In the genomic region with DNA sequence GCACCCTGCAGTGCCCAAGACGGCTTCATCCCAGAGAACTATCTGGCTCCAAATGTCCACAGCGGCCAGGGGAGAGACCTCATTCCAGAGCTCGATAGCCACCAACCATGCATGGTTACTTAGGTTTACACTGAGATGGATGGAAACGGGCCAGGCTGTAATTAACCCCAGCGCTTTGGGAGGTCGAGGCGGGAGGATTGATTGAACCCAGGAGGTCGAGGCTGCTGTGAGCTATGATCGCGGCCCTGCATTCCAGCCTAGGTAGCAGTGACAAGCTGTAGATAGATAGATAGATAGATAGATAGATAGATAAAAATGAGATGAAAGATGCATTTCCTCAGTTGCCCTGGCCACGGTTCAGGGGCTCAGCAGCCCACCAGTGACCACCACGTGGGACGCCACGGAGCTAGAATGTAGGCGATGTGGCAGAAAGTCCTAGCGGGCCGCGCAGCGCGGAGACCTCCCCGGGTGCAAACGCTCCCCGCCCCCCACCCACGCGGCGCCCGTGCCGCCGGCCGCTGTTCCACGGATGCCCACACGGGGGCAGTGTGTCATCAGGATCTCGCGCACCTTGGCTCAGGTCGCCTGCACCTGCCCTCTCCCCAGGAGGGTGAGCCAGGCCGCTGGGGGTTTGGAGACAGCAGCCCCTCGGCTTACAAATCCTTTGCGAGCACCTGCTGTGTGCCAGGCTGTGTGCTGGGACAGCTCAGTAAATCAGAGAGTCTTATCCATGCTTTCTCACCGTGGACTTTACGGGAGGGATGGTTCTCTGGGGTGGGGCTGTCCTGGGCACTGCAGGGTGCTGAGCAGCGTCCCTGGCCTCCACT, we compare ENCODE assay signal across 9 cellular contexts. TPM values are rescaled to one million over a fixed set of nuclear protein-coding genes. Genes with fewer than 3 reads are reported as not detected.
DNase-seq lines count a peak whose midpoint lies in the region; ATAC-seq, FAIRE-seq and TF ChIP-seq lines count a peak whose summit lies in the region.
"Had no signal": no experiment of that assay in that cellular context is flagged by ENCODE, and none has a peak within 500 bp of the region (broad histone marks: within the 10 kb centered on the region; RNA-seq: fewer than 3 reads in every experiment).

No MANE protein-coding gene starts in this region.

- no peaks in the 10 kb centered on the region for H3K9me3 Mint-ChIP-seq in natural killer cell treated with Interleukin-12 subunit alpha and Interleukin-12 subunit beta and Interleukin-15 and Interleukin-18, amount 100 ng/mL, for 72 hours
- H3K9me3 Mint-ChIP-seq in stimulated activated naive CD8-positive, alpha-beta T cell treated with anti-CD3 and anti-CD28 coated beads, Interleukin-15, amount 100 ng/mL, for 72 hours: no peaks in the 10 kb centered on the region

- H2AFZ ChIP-seq in H1 (ENCODE audit: low read length): no peak overlapping the region

- H3K79me1 ChIP-seq in H1 (ENCODE audit: low read depth, low read length): no peaks in the 10 kb centered on the region

- H2AK5ac ChIP-seq in H1 (ENCODE audit: low read depth, low read length): no peak overlapping the region

- 0 out of 2 replicates have a peak overlapping the region, but pooled peaks have one; percentile 18 for H2BK12ac ChIP-seq in H1 (ENCODE audit: low read depth, low read length)

- no peaks in the 10 kb centered on the region for H3K9me3 ChIP-seq in H1 (ENCODE audit: insufficient read depth in 2 of 2, low read depth in 1 of 2, low read length in 1 of 2)

- H2BK5ac ChIP-seq in H1 (ENCODE audit: low read depth, low read length): no peak overlapping the region

- H3K23me2 ChIP-seq in H1 (ENCODE audit: low read depth, low read length): no peaks in the 10 kb centered on the region

- H4K5ac ChIP-seq in H1 (ENCODE audit: insufficient read length, low read depth, low read length): no peak overlapping the region

- no peak overlapping the region for H2BK20ac ChIP-seq in H1 (ENCODE audit: low read length)

- H2BK120ac ChIP-seq in H1 (replicated peaks; ENCODE audit: low read depth, low read length): no peak overlapping the region

- peaks cover 3 to 4% of the 10 kb centered on the region in 2 donors for H3K4me1 Mint-ChIP-seq in natural killer cell treated with Interleukin-12 subunit alpha and Interleukin-12 subunit beta and Interleukin-15 and Interleukin-18, amount 100 ng/mL, for 72 hours (ENCODE audit: low read depth in 2 of 2)
- H3K4me1 Mint-ChIP-seq in stimulated activated naive CD8-positive, alpha-beta T cell treated with anti-CD3 and anti-CD28 coated beads, Interleukin-15, amount 100 ng/mL, for 72 hours: peaks cover 11% of the 10 kb centered on the region

- 24% methylated on average over 41 of the region's 41 CpGs; no CpG with 5 or more reads in 1 of the 2 experiments for whole genome bisulfite sequencing in H1 (ENCODE audit: extremely low coverage in 1 of 2, insufficient coverage in 1 of 2, insufficient read length in 1 of 2, insufficient replicate concordance in 2 of 2, low coverage in 1 of 2, low lambda C conversion rate in 2 of 2, missing lambda C conversion rate in 1 of 2), 2 experiments

- no peaks in the 10 kb centered on the region for H4K20me1 ChIP-seq in H1 (replicated peaks in 1 of 2; ENCODE audit: control insufficient read depth in 1 of 2, insufficient read depth in 2 of 2, low read length in 2 of 2)

- H3K18ac ChIP-seq in H1 (ENCODE audit: extremely low read depth, low read length): no peak overlapping the region; the same call in 1 of the 2 replicates

- no peaks in the 10 kb centered on the region for H3K36me3 ChIP-seq in H1 (ENCODE audit: control insufficient read depth in 2 of 4, insufficient read depth in 4 of 4, low read length in 3 of 4)

- no peaks in the 10 kb centered on the region for H3K79me2 ChIP-seq in H1 (ENCODE audit: control insufficient read depth in 1 of 2, insufficient read depth in 2 of 2, low read length in 2 of 2)

- H3K14ac ChIP-seq in H1 (ENCODE audit: insufficient read length): no peak overlapping the region

- peaks cover 0 to 4% (median 1%) of the 10 kb centered on the region in 4 experiments; a peak in 1 of 7 replicates for H3K27me3 ChIP-seq in H1 (replicated peaks in 1 of 4; ENCODE audit: control insufficient read depth in 3 of 4, extremely low read depth in 1 of 4, insufficient read depth in 3 of 4, low read length in 3 of 4)

- H2BK15ac ChIP-seq in H1 (ENCODE audit: low read length): peak overlapping the region; percentile 65; the same call in 1 of the 2 replicates

- peaks cover 0 to 2% of the 10 kb centered on the region in 2 donors for H3K27me3 Mint-ChIP-seq in natural killer cell treated with Interleukin-12 subunit alpha and Interleukin-12 subunit beta and Interleukin-15 and Interleukin-18, amount 100 ng/mL, for 72 hours
- no peaks in the 10 kb centered on the region for H3K27me3 Mint-ChIP-seq in stimulated activated naive CD8-positive, alpha-beta T cell treated with anti-CD3 and anti-CD28 coated beads, Interleukin-15, amount 100 ng/mL, for 72 hours

- peak in 1 of 2 experiments; percentile 13; a peak in 1 of 3 replicates for TF ChIP-seq EP300 in H1 (IDR thresholded peaks at IDR 0.05; ENCODE audit: borderline replicate concordance in 1 of 2, low read depth in 2 of 2, low read length in 2 of 2)

- H3K4ac ChIP-seq in H1 (replicated peaks; ENCODE audit: insufficient read length, low read depth, low read length): no peak overlapping the region

- H3K4me1 ChIP-seq in H1 (replicated peaks in 1 of 4; ENCODE audit: control insufficient read depth in 3 of 4, insufficient read depth in 4 of 4, low read length in 3 of 4): peaks cover 0 to 4% (median 0%) of the 10 kb centered on the region in 4 experiments; a peak in 1 of 7 replicates

- peak; percentile 91 to 94 for TF ChIP-seq RAD21 in H1 (IDR thresholded peaks at IDR 0.05 in 1 of 2, conservative IDR thresholded peaks at IDR 0.05 in 1 of 2; ENCODE audit: low read depth in 2 of 2, low read length in 2 of 2)

- no peak overlapping the region for H3K23ac ChIP-seq in H1 (ENCODE audit: insufficient read length)

- no peak overlapping the region for H3K27ac Mint-ChIP-seq in natural killer cell treated with Interleukin-12 subunit alpha and Interleukin-12 subunit beta and Interleukin-15 and Interleukin-18, amount 100 ng/mL, for 72 hours
- H3K27ac Mint-ChIP-seq in stimulated activated naive CD8-positive, alpha-beta T cell treated with anti-CD3 and anti-CD28 coated beads, Interleukin-15, amount 100 ng/mL, for 72 hours: no peak overlapping the region

- no peaks in the 10 kb centered on the region for H3K36me3 Mint-ChIP-seq in natural killer cell treated with Interleukin-12 subunit alpha and Interleukin-12 subunit beta and Interleukin-15 and Interleukin-18, amount 100 ng/mL, for 72 hours

- TF ChIP-seq POLR2A in H1 (IDR thresholded peaks at IDR 0.05; ENCODE audit: control extremely low read depth in 1 of 2, low read depth in 2 of 2, low read length in 2 of 2): no peak

- no peak overlapping the region for H3K4me3 Mint-ChIP-seq in natural killer cell treated with Interleukin-12 subunit alpha and Interleukin-12 subunit beta and Interleukin-15 and Interleukin-18, amount 100 ng/mL, for 72 hours
- peak overlapping the region; percentile 67 to 79 for H3K4me3 Mint-ChIP-seq in stimulated activated naive CD8-positive, alpha-beta T cell treated with anti-CD3 and anti-CD28 coated beads, Interleukin-15, amount 100 ng/mL, for 72 hours

- peak overlapping the region in 3 of 4 experiments; percentile 15 to 48 (median 18); a peak in 4 of 8 replicates for H3K4me3 ChIP-seq in H1 (ENCODE audit: extremely low read depth in 1 of 4, insufficient read depth in 2 of 4, low read depth in 3 of 4, low read length in 4 of 4)

- peak; percentile 77 to 86 for ATAC-seq in natural killer cell treated with Interleukin-12 subunit alpha and Interleukin-12 subunit beta and Interleukin-15 and Interleukin-18, amount 100 ng/mL, for 72 hours
- peak; percentile 85 for ATAC-seq in stimulated activated naive CD8-positive, alpha-beta T cell treated with anti-CD3 and anti-CD28 coated beads, Interleukin-15, amount 100 ng/mL, for 72 hours
- no peak for ATAC-seq in GM19324 (IDR thresholded peaks at IDR 0.05; ENCODE audit: low FRiP score, unreplicated experiment)

- peak overlapping the region; percentile 91 for H4K8ac ChIP-seq in H1 (ENCODE audit: extremely low read depth, insufficient read depth, low read length)

- peak overlapping the region; percentile 3 to 61; a peak in 3 of 4 replicates for H3K4me2 ChIP-seq in H1 (ENCODE audit: insufficient read depth in 1 of 2, low read depth in 2 of 2, low read length in 2 of 2)

- TF ChIP-seq CTCF in GM10266 (IDR thresholded peaks at IDR 0.05; ENCODE audit: control insufficient read depth, insufficient read depth, low read depth, missing control alignments) (peak; percentile 98), H1 (IDR thresholded peaks at IDR 0.05; ENCODE audit: control extremely low read depth in 1 of 3, insufficient read depth in 1 of 3, low read depth in 1 of 3, low read length in 3 of 3) (peak; percentile 88 to 95 (median 92))

- H3K56ac ChIP-seq in H1 (replicated peaks; ENCODE audit: insufficient read length, low read depth, low read length): no peak overlapping the region

- CTCF ChIA-PET in H1 (lab: Charles Lee; ENCODE audit: partially characterized antibody): interaction anchor here (0.6 to 18.9 kb wide), 46 partner anchors 8 to 746 kb away, joined by 3 to 339 read pairs (median 5); a partner anchor contains a TSS

- no peak overlapping the region for H4K91ac ChIP-seq in H1 (replicated peaks; ENCODE audit: insufficient read length, low read length)

- DNase-seq in GM10266 (ENCODE audit: extremely low spot score): peak; percentile 82
- DNase-seq in NCI-H1694 (lab: John Stamatoyannopoulos, UW): peak; percentile 42
- DNase-seq in activated CD4-positive, alpha-beta T cell treated with anti-CD3 and anti-CD28 coated beads, Interleukin-2, amount 50 U/mL, for 48 hours: peak; percentile 77 to 84
- DNase-seq in H1 (ENCODE audit: low read depth in 1 of 2, low spot score in 2 of 2): peak in 1 of 2 experiments; percentile 91
- no peak for DNase-seq in natural killer cell treated with Interleukin-12 subunit alpha and Interleukin-12 subunit beta and Interleukin-15 and Interleukin-18, amount 100 ng/mL, for 72 hours (ENCODE audit: low spot score)
- DNase-seq in stimulated activated naive CD8-positive, alpha-beta T cell treated with anti-CD3 and anti-CD28 coated beads, Interleukin-15, amount 100 ng/mL, for 72 hours: peak; percentile 72 to 82
- DNase-seq in NOMO-1 treated with dmso at 0.1 percent for 144 hours (lab: John Stamatoyannopoulos, UW; ENCODE audit: unreplicated experiment): no peak

- FAIRE-seq in H1 (lab: Jason Lieb, UNC): no peak
- FAIRE-seq: colon had no signal

- H3K27ac ChIP-seq in H1 (ENCODE audit: low read depth, low read length): no peak overlapping the region

- no peak overlapping the region for H3K9ac ChIP-seq in H1 (replicated peaks in 1 of 4; ENCODE audit: extremely low read depth in 1 of 4, low read depth in 3 of 4, low read length in 3 of 4)

- POLR2A ChIA-PET in H1 (lab: Charles Lee; ENCODE audit: partially characterized antibody): interaction anchor here (0.6 to 2.5 kb wide), 9 partner anchors 9 to 186 kb away, joined by 3 to 9 read pairs (median 3); a partner anchor contains a TSS

RNA-seq across cellular contexts. Expression of a gene that starts 13.5 kb away (rescaled TPM):
- 187 and 197 TPM in 2 replicates for total RNA-seq in H1 (2021; fragmentation: NEBNext Ultra II Directional; extraction: Animal tissue kit (Norgen Biotek cat#: 25700))
- polyA plus RNA-seq in H1 (2011; rRNA removed): 285 and 392 TPM in 2 replicates
- 228 TPM for polyA plus RNA-seq in H1 (2011; cell fraction: cytosol; rRNA removed)
- polyA plus RNA-seq in H1 (2011; cell fraction: nucleus; rRNA removed): 492 TPM
- polyA plus RNA-seq in H1 (2012, experiment 1 of 2): 186 to 340 TPM (median 248 TPM) in 4 replicates
- polyA plus RNA-seq in H1 (2012, experiment 2 of 2): 326 TPM
- 164 TPM for polyA plus RNA-seq in H1 (2013, experiment 1 of 2)
- polyA plus RNA-seq in H1 (2013, experiment 2 of 2): 162 TPM
- 155 and 179 TPM in 2 replicates for polyA minus RNA-seq in H1 (2011; rRNA and poly(A)+ RNA removed)
- 203 TPM for polyA minus RNA-seq in H1 (2011; cell fraction: cytosol; rRNA and poly(A)+ RNA removed)
- 91.6 TPM for polyA minus RNA-seq in H1 (2011; cell fraction: nucleus; rRNA and poly(A)+ RNA removed)
- total RNA-seq in natural killer cell treated with Interleukin-12 subunit alpha and Interleukin-12 subunit beta and Interleukin-15 and Interleukin-18, amount 100 ng/mL, for 72 hours: 100 to 1,000 TPM; 242 to 309 TPM

RNA-seq across cellular contexts. Expression of a gene that starts 18.3 kb away (rescaled TPM):
- total RNA-seq in H1 (2021; fragmentation: NEBNext Ultra II Directional; extraction: Animal tissue kit (Norgen Biotek cat#: 25700)): 19.9 and 21.1 TPM in 2 replicates
- 6.2 and 13.6 TPM in 2 replicates for polyA plus RNA-seq in H1 (2011; rRNA removed)
- 10.8 TPM for polyA plus RNA-seq in H1 (2011; cell fraction: cytosol; rRNA removed)
- 19.0 TPM for polyA plus RNA-seq in H1 (2011; cell fraction: nucleus; rRNA removed)
- polyA plus RNA-seq in H1 (2012, experiment 1 of 2): 13.5 to 20.6 TPM (median 17.0 TPM) in 4 replicates
- 13.5 TPM for polyA plus RNA-seq in H1 (2012, experiment 2 of 2)
- polyA plus RNA-seq in H1 (2013, experiment 1 of 2): 18.3 TPM
- polyA plus RNA-seq in H1 (2013, experiment 2 of 2): 17.5 TPM
- polyA minus RNA-seq in H1 (2011; rRNA and poly(A)+ RNA removed): 4.9 and 7.8 TPM in 2 replicates
- polyA minus RNA-seq in H1 (2011; cell fraction: cytosol; rRNA and poly(A)+ RNA removed): 10.4 TPM
- polyA minus RNA-seq in H1 (2011; cell fraction: nucleus; rRNA and poly(A)+ RNA removed): 6.6 TPM
- total RNA-seq in natural killer cell treated with Interleukin-12 subunit alpha and Interleukin-12 subunit beta and Interleukin-15 and Interleukin-18, amount 100 ng/mL, for 72 hours: 1 to 10 TPM in 1 of 2 donors, under 1 TPM in 1; 1.00 to 1.3 TPM

RNA-seq across cellular contexts. Expression of a gene that starts 46.7 kb away (rescaled TPM):
- 11.5 and 12.5 TPM in 2 replicates for total RNA-seq in H1 (2021; fragmentation: NEBNext Ultra II Directional; extraction: Animal tissue kit (Norgen Biotek cat#: 25700))
- 8.0 and 12.7 TPM in 2 replicates for polyA plus RNA-seq in H1 (2011; rRNA removed)
- 8.4 TPM for polyA plus RNA-seq in H1 (2011; cell fraction: cytosol; rRNA removed)
- polyA plus RNA-seq in H1 (2011; cell fraction: nucleus; rRNA removed): 24.8 TPM
- polyA plus RNA-seq in H1 (2012, experiment 1 of 2): 7.6 to 12.3 TPM (median 10.7 TPM) in 4 replicates
- 8.3 TPM for polyA plus RNA-seq in H1 (2012, experiment 2 of 2)
- polyA plus RNA-seq in H1 (2013, experiment 1 of 2): 19.4 TPM
- 19.1 TPM for polyA plus RNA-seq in H1 (2013, experiment 2 of 2)
- polyA minus RNA-seq in H1 (2011; rRNA and poly(A)+ RNA removed): 2.6 and 3.4 TPM in 2 replicates
- polyA minus RNA-seq in H1 (2011; cell fraction: cytosol; rRNA and poly(A)+ RNA removed): 6.7 TPM
- 6.8 TPM for polyA minus RNA-seq in H1 (2011; cell fraction: nucleus; rRNA and poly(A)+ RNA removed)
- total RNA-seq in natural killer cell treated with Interleukin-12 subunit alpha and Interleukin-12 subunit beta and Interleukin-15 and Interleukin-18, amount 100 ng/mL, for 72 hours: 1 to 10 TPM; 1.3 to 3.2 TPM

Comparison
In these comparisons a context has a peak if more than half of its experiments do, and no peak if none do; other contexts are left out.
1. DNase-seq: peak in GM10266 (single experiment), NCI-H1694 (single experiment), activated CD4-positive, alpha-beta T cell treated with anti-CD3 and anti-CD28 coated beads, Interleukin-2, amount 50 U/mL, for 48 hours (2 of 2) and stimulated activated naive CD8-positive, alpha-beta T cell treated with anti-CD3 and anti-CD28 coated beads, Interleukin-15, amount 100 ng/mL, for 72 hours (2 of 2); none in natural killer cell treated with Interleukin-12 subunit alpha and Interleukin-12 subunit beta and Interleukin-15 and Interleukin-18, amount 100 ng/mL, for 72 hours (single experiment) and NOMO-1 treated with dmso at 0.1 percent for 144 hours (single experiment).